ENCODE assay signal across 1 cellular context in genomic region chr14:30125322-30125944, GRCh38.
TF ChIP-seq lines count a peak whose summit lies in the region.

No MANE protein-coding gene starts in this region.

TF ChIP-seq in HepG2, 621 proteins besides CTCF, POLR2A, EP300 and RAD21 (continued from another document):
- TF ChIP-seq NFKBIZ (CRISPR knock-in tag; IDR thresholded peaks at IDR 0.05) (no peak), ZC3H4 (CRISPR knock-in tag; IDR thresholded peaks at IDR 0.05; ENCODE audit: borderline replicate concordance) (no peak), MAFK (conservative IDR thresholded peaks at IDR 0.05 in 1 of 2, IDR thresholded peaks at IDR 0.05 in 1 of 2; ENCODE audit: low read length in 2 of 2) (peak in 1 of 2 experiments; percentile 64; a peak in 3 of 4 replicates)
